1 cellular context compared by ENCODE assay signal in the genomic region with DNA sequence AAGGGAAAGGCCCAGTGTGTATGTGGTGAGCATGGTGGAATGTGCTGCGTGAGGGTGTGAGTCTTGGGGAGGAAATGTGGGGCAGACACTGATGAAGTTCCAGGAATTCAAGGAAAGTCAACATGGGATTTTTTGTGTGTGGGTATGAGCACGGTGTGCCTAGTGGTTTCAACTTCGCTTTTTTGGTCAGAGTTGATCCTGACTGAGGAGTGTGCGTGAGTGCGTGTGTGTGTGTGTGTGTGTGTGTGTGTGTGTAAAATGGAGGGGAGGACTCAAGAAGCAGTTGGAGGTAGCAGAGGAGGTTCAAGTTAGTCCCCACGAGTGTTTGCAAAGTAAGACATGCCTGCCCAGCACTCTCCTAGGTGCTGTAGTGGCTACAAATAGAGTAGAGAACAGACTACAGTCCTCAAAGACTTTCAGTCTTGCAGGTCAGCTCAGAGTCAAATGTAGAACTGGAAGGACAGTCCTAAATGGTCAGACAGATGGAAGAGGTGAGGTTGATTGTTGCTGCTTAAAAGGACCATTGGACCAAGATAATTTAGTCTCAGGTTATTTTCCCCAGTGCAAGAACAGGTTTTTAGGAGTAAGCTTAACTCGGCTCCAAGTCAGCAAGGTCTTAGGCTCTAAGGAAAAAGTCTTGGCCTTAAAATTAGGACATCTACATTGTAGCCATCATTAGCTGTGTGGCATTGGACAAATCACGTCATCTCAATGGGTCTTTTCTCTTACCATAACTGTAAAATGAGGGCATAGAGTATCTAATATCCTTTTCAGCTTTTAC.
TF ChIP-seq lines count a peak whose summit lies in the region.

No MANE protein-coding gene starts in this region.

TF ChIP-seq in H1, 55 proteins besides CTCF, POLR2A, EP300 and RAD21:
- TF ChIP-seq RNF2 (IDR thresholded peaks at IDR 0.05; ENCODE audit: borderline replicate concordance, low read depth, low read length, missing control alignments, poor library complexity, severe bottlenecking) = no peak
- no peak for TF ChIP-seq SUZ12 (IDR thresholded peaks at IDR 0.05; ENCODE audit: low read length)
- TF ChIP-seq JUND (IDR thresholded peaks at IDR 0.05; ENCODE audit: low read length) = no peak
- TF ChIP-seq NANOG (IDR thresholded peaks at IDR 0.05; ENCODE audit: insufficient read depth, low read depth, low read length, poor library complexity, severe bottlenecking) = no peak
- TF ChIP-seq MAFK (IDR thresholded peaks at IDR 0.05; ENCODE audit: low read depth, low read length) = no peak
- no peak for TF ChIP-seq CEBPB (IDR thresholded peaks at IDR 0.05; ENCODE audit: low read depth, low read length)
- no peak for TF ChIP-seq BACH1 (IDR thresholded peaks at IDR 0.05; ENCODE audit: low read length)
- TF ChIP-seq CREB1 (IDR thresholded peaks at IDR 0.05) = no peak
- TF ChIP-seq BCL11A (IDR thresholded peaks at IDR 0.05; ENCODE audit: low read depth in 2 of 2, low read length in 2 of 2) = no peak
- no peak for TF ChIP-seq BRCA1 (IDR thresholded peaks at IDR 0.05; ENCODE audit: low read depth, low read length)
- TF ChIP-seq SAP30 (IDR thresholded peaks at IDR 0.05; ENCODE audit: insufficient read depth, insufficient replicate concordance, low read length) = no peak
- TF ChIP-seq, protein P1, sequence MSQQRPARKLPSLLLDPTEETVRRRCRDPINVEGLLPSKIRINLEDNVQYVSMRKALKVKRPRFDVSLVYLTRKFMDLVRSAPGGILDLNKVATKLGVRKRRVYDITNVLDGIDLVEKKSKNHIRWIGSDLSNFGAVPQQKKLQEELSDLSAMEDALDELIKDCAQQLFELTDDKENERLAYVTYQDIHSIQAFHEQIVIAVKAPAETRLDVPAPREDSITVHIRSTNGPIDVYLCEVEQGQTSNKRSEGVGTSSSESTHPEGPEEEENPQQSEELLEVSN (IDR thresholded peaks at IDR 0.05) = no peak
- TF ChIP-seq SP2 (IDR thresholded peaks at IDR 0.05; ENCODE audit: low read length) = no peak
